In the genomic region with DNA sequence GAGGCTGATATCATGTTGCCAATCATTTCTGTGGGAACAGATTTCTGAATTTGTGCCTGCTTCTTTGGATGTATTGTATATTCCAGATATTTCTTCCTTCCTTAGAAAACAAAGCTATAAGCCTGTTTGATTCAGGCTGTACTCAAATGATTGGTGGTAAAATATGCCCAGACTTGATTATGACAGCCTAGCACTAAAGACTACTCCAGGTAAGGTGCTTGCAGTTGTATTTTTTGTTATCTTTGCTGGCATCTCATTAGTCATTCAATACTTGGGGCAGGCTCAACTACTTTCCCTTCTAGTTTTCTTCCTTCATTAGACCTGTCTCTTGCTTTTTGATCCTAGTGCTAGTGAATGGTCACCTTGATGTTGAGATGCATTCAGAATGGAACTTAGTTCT, we compare ENCODE assay signal across 1 cellular context.
TF ChIP-seq lines count a peak whose summit lies in the region.

No MANE protein-coding gene starts in this region.

TF ChIP-seq in K562, 482 proteins besides CTCF, POLR2A, EP300 and RAD21 (continued from another document):
- TF ChIP-seq GATA2 (CRISPR knock-in tag; IDR thresholded peaks at IDR 0.05) (0 out of 2 replicates have a peak, but pooled peaks have one; percentile 12), BHLHE40 (IDR thresholded peaks at IDR 0.05; ENCODE audit: low read length) (no peak), CHD4 (IDR thresholded peaks at IDR 0.05; ENCODE audit: insufficient read depth, insufficient replicate concordance, low read depth, low read length, poor library complexity, severe bottlenecking) (no peak), ZNF717 (CRISPR knock-in tag; IDR thresholded peaks at IDR 0.05) (no peak), HMBOX1 (IDR thresholded peaks at IDR 0.05) (0 out of 2 replicates have a peak, but pooled peaks have one; percentile 29), ZNF140 (CRISPR knock-in tag; IDR thresholded peaks at IDR 0.05) (no peak), CCNT2 (IDR thresholded peaks at IDR 0.05; ENCODE audit: borderline replicate concordance, extremely low read depth, insufficient read length, low read depth, low read length) (no peak), JUND (IDR thresholded peaks at IDR 0.05; ENCODE audit: borderline replicate concordance, low read depth, low read length) (no peak; the same call in 1 of the 2 replicates), JUND (tag; IDR thresholded peaks at IDR 0.05; ENCODE audit: borderline replicate concordance, low read depth, low read length) (0 out of 3 replicates have a peak, but pooled peaks have one; percentile 22), NFATC3 (IDR thresholded peaks at IDR 0.05) (no peak), COPS2 (conservative IDR thresholded peaks at IDR 0.05) (no peak)
- TF ChIP-seq, protein P1, sequence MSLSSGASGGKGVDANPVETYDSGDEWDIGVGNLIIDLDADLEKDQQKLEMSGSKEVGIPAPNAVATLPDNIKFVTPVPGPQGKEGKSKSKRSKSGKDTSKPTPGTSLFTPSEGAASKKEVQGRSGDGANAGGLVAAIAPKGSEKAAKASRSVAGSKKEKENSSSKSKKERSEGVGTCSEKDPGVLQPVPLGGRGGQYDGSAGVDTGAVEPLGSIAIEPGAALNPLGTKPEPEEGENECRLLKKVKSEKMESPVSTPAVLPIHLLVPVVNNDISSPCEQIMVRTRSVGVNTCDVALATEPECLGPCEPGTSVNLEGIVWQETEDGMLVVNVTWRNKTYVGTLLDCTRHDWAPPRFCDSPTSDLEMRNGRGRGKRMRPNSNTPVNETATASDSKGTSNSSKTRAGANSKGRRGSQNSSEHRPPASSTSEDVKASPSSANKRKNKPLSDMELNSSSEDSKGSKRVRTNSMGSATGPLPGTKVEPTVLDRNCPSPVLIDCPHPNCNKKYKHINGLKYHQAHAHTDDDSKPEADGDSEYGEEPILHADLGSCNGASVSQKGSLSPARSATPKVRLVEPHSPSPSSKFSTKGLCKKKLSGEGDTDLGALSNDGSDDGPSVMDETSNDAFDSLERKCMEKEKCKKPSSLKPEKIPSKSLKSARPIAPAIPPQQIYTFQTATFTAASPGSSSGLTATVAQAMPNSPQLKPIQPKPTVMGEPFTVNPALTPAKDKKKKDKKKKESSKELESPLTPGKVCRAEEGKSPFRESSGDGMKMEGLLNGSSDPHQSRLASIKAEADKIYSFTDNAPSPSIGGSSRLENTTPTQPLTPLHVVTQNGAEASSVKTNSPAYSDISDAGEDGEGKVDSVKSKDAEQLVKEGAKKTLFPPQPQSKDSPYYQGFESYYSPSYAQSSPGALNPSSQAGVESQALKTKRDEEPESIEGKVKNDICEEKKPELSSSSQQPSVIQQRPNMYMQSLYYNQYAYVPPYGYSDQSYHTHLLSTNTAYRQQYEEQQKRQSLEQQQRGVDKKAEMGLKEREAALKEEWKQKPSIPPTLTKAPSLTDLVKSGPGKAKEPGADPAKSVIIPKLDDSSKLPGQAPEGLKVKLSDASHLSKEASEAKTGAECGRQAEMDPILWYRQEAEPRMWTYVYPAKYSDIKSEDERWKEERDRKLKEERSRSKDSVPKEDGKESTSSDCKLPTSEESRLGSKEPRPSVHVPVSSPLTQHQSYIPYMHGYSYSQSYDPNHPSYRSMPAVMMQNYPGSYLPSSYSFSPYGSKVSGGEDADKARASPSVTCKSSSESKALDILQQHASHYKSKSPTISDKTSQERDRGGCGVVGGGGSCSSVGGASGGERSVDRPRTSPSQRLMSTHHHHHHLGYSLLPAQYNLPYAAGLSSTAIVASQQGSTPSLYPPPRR (CRISPR knock-in tag; IDR thresholded peaks at IDR 0.05; ENCODE audit: borderline replicate concordance): no peak
TF ChIP-seq in K562: peak in this region for 5.
